ENCODE assay signal across 17 cellular contexts in the genomic region with DNA sequence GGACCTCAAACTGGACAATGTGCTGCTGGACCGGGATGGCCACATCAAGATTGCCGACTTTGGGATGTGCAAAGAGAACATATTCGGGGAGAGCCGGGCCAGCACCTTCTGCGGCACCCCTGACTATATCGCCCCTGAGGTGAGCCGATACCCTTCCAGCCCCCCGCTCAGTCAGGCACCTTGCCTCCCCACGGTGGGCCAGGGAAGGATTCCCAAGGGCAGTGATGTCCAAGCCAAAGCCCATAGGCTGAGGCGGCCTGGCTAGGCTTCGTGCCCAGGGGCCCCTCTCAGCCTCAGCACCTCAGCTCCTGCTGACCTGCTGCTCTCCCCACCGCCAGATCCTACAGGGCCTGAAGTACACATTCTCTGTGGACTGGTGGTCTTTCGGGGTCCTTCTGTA. TPM values are rescaled to one million over a fixed set of nuclear protein-coding genes. Genes with fewer than 3 reads are reported as not detected.
DNase-seq lines count a peak whose midpoint lies in the region; ATAC-seq and TF ChIP-seq lines count a peak whose summit lies in the region.
"Had no signal": no experiment of that assay in that cellular context is flagged by ENCODE, and none has a peak within 500 bp of the region (broad histone marks: within the 10 kb centered on the region; RNA-seq: fewer than 3 reads in every experiment).

No MANE protein-coding gene starts in this region.

- no peak overlapping the region for H3K27ac ChIP-seq in right atrium auricular region
- H3K27ac ChIP-seq in neutrophil = peak overlapping the region; percentile 33
- H3K27ac ChIP-seq: 22Rv1, BLaER1 had no signal

- peak; percentile 4 for DNase-seq in left ventricle myocardium superior
- DNase-seq in right atrium auricular region (ENCODE audit: low spot score) = no peak
- DNase-seq in chondrocyte (ENCODE audit: low spot score) = peak; percentile 66
- DNase-seq in NCI-H1694 treated with DMSO at 0.1 percent for 48 hours (lab: John Stamatoyannopoulos, UW) = no peak
- DNase-seq in T-helper 1 cell = no peak
- DNase-seq: AML-193; Calu3; CD4-positive, CD25-positive, alpha-beta regulatory T cell; DMS 273 treated with DMSO at 0.1 percent for 48 hours; H9 had no signal

- peaks cover 21% of the 10 kb centered on the region for H3K4me1 Mint-ChIP-seq in chondrocyte (ENCODE audit: low read depth)
- H3K4me1 Mint-ChIP-seq: CD4-positive, CD25-positive, alpha-beta regulatory T cell had no signal

- no peak overlapping the region for H3K27ac Mint-ChIP-seq in chondrocyte (ENCODE audit: unreplicated experiment)
- H3K27ac Mint-ChIP-seq: CD4-positive, CD25-positive, alpha-beta regulatory T cell; GM23338; H9 had no signal

- H3K36me3 Mint-ChIP-seq in chondrocyte (ENCODE audit: low read depth) = peaks cover 18% of the 10 kb centered on the region

- H3K9me3 ChIP-seq in right atrium auricular region (no peaks in the 10 kb centered on the region), neutrophil (no peaks in the 10 kb centered on the region)
- H3K9me3 ChIP-seq: BLaER1 had no signal

- H3K36me3 ChIP-seq in right atrium auricular region (peaks cover 56% of the 10 kb centered on the region), neutrophil (peaks cover 100% of the 10 kb centered on the region)

- H3K27me3 ChIP-seq in right atrium auricular region (no peaks in the 10 kb centered on the region), neutrophil (no peaks in the 10 kb centered on the region)
- H3K27me3 ChIP-seq: BLaER1 had no signal

- no peaks in the 10 kb centered on the region for H3K27me3 Mint-ChIP-seq in chondrocyte (ENCODE audit: low read depth)
- H3K27me3 Mint-ChIP-seq: CD4-positive, CD25-positive, alpha-beta regulatory T cell; IgD-negative memory B cell had no signal

- H3K4me1 ChIP-seq in right atrium auricular region (peaks cover 0 to 6% of the 10 kb centered on the region in 2 donors), neutrophil (ENCODE audit: control insufficient read depth in 1 of 2, insufficient read depth in 1 of 2, low read depth in 1 of 2, low read length in 1 of 2) (no peaks in the 10 kb centered on the region)
- H3K4me1 ChIP-seq: BLaER1 had no signal

- no peak for ATAC-seq in left ventricle myocardium superior
- no peak for ATAC-seq in HG02840 (IDR thresholded peaks at IDR 0.05; ENCODE audit: low FRiP score, unreplicated experiment)
- ATAC-seq in GM19035 (IDR thresholded peaks at IDR 0.05; ENCODE audit: unreplicated experiment) = no peak
- ATAC-seq: GM23338 had no signal

- H3K9me3 Mint-ChIP-seq in chondrocyte (ENCODE audit: low read depth) = no peaks in the 10 kb centered on the region
- H3K9me3 Mint-ChIP-seq: CD4-positive, CD25-positive, alpha-beta regulatory T cell; GM23338; H9; IgD-negative memory B cell had no signal

- H3K4me3 ChIP-seq in right atrium auricular region (no peak overlapping the region), neutrophil (ENCODE audit: low read depth in 1 of 2, low read length in 1 of 2) (no peak overlapping the region)
- H3K4me3 ChIP-seq: BLaER1, GM23338 had no signal

- TF ChIP-seq CTCF in right atrium auricular region (IDR thresholded peaks at IDR 0.05) = no peak
- TF ChIP-seq CTCF in chondrocyte (IDR thresholded peaks at IDR 0.05) = no peak
- no peak for TF ChIP-seq CTCF in neutrophil (IDR thresholded peaks at IDR 0.05)

- intact Hi-C loops in left ventricle myocardium superior (cut with micrococcal nuclease) = no loop called here

- H3K4me3 Mint-ChIP-seq in chondrocyte (ENCODE audit: unreplicated experiment) = no peak overlapping the region
- H3K4me3 Mint-ChIP-seq: CD4-positive, CD25-positive, alpha-beta regulatory T cell; GM23338; H9; IgD-negative memory B cell had no signal

RNA-seq across cellular contexts. Expression of gene PRKCD, which starts 27.7 kb away (rescaled TPM):
- 13.2 TPM for total RNA-seq in left ventricle myocardium superior
- total RNA-seq in right atrium auricular region = 10 to 100 TPM; 11.1 to 14.8 TPM
- 11.6 to 20.0 TPM (median 17.1 TPM) in 3 replicates for total RNA-seq in chondrocyte

RNA-seq across cellular contexts. Expression of gene RFT1, which starts 58.5 kb away (rescaled TPM):
- total RNA-seq in left ventricle myocardium superior (8.5 TPM), right atrium auricular region (1 to 10 TPM; 6.2 to 6.8 TPM), chondrocyte (13.9 to 19.3 TPM (median 14.8 TPM) in 3 replicates)

Comparison
In these comparisons a context has a peak if more than half of its experiments do, and no peak if none do; other contexts are left out.
1. DNase-seq: peak in left ventricle myocardium superior (single experiment) and chondrocyte (single experiment); none in right atrium auricular region (single experiment), NCI-H1694 treated with DMSO at 0.1 percent for 48 hours (single experiment) and T-helper 1 cell (0 of 5).